In genomic region chr10:69240455-69240854, GRCh38 we compare ENCODE assay signal across 23 cellular contexts. TPM values are rescaled to one million over a fixed set of nuclear protein-coding genes. Genes with fewer than 3 reads are reported as not detected.
"Had no signal": no experiment of that assay in that cellular context is flagged by ENCODE, and none has a peak within 500 bp of the region (broad histone marks: within the 10 kb centered on the region; RNA-seq: fewer than 3 reads in every experiment).

No MANE protein-coding gene starts in this region.

- H3K36me3 Mint-ChIP-seq: mesothelial cell of epicardium, naive B cell had no signal

- H3K9me3 ChIP-seq: upper lobe of left lung, vagina had no signal

- H3K27me3 ChIP-seq: upper lobe of left lung, vagina had no signal

- H3K27me3 Mint-ChIP-seq: naive B cell; stimulated activated naive CD8-positive, alpha-beta T cell treated with anti-CD3 and anti-CD28 coated beads, Interleukin-15, Interleukin-2, amounts not matched to agents 100 ng/mL and 50 ng/mL, for 24 hours had no signal

- H3K4me3 Mint-ChIP-seq: mesothelial cell of epicardium; naive B cell; stimulated activated naive CD8-positive, alpha-beta T cell treated with anti-CD3 and anti-CD28 coated beads, Interleukin-15, Interleukin-2, amounts not matched to agents 100 ng/mL and 50 ng/mL, for 24 hours; T-helper 1 cell treated with Interleukin-12 subunit alpha and Interleukin-12 subunit beta and Interleukin-4 antibody, amounts not matched to agents 30 μg/mL and 1 μg/mL, for 36 hours had no signal

- DNase-seq: activated CD4-positive, alpha-beta T cell treated with anti-CD3 and anti-CD28 coated beads for 48 hours; activated CD4-positive, alpha-beta T cell treated with anti-CD3 and anti-CD28 coated beads, Interleukin-2, amount 50 U/mL, for 48 hours; activated CD8-positive, alpha-beta memory T cell treated with anti-CD3 and anti-CD28 coated beads for 24 hours; activated gamma-delta T cell treated with Interleukin-2 at 50 U/mL for 16 hours; activated naive CD4-positive, alpha-beta T cell treated with anti-CD3 and anti-CD28 coated beads, Interleukin-2, amount 50 U/mL, for 16 hours; amniotic stem cell; central memory CD4-positive, alpha-beta T cell; hippocampal formation; kidney; left colon; mammary epithelial cell; naive B cell; occipital lobe; stimulated activated CD4-positive, alpha-beta T cell treated with anti-CD3 and anti-CD28 coated beads, Interleukin-2, amount 100 ng/mL, for 48 hours; T-helper 9 cell; upper lobe of left lung had no signal

- H3K4me3 ChIP-seq: upper lobe of left lung, vagina had no signal

- H3K36me3 ChIP-seq: upper lobe of left lung, vagina, WERI-Rb-1 had no signal

- H3K27ac ChIP-seq: vagina, WERI-Rb-1 had no signal

- ATAC-seq: activated CD4-positive, CD25-positive, alpha-beta regulatory T cell treated with anti-CD3 and anti-CD28 coated beads, Interleukin-2, amount 50 U/mL, for 24 hours; esophagus mucosa; left colon had no signal

- H3K9me3 Mint-ChIP-seq: mesothelial cell of epicardium; naive B cell; stimulated activated naive CD8-positive, alpha-beta T cell treated with anti-CD3 and anti-CD28 coated beads, Interleukin-15, Interleukin-2, amounts not matched to agents 100 ng/mL and 50 ng/mL, for 24 hours; T-helper 1 cell treated with Interleukin-12 subunit alpha and Interleukin-12 subunit beta and Interleukin-4 antibody, amounts not matched to agents 30 μg/mL and 1 μg/mL, for 36 hours had no signal

- H3K27ac Mint-ChIP-seq: mesothelial cell of epicardium; stimulated activated naive CD8-positive, alpha-beta T cell treated with anti-CD3 and anti-CD28 coated beads, Interleukin-15, Interleukin-2, amounts not matched to agents 100 ng/mL and 50 ng/mL, for 24 hours; T-helper 1 cell treated with Interleukin-12 subunit alpha and Interleukin-12 subunit beta and Interleukin-4 antibody, amounts not matched to agents 30 μg/mL and 1 μg/mL, for 36 hours had no signal

RNA-seq across cellular contexts. Expression of gene HKDC1, which starts 20.3 kb away (rescaled TPM):
- total RNA-seq: mesothelial cell of epicardium had no signal
